In the genomic region with DNA sequence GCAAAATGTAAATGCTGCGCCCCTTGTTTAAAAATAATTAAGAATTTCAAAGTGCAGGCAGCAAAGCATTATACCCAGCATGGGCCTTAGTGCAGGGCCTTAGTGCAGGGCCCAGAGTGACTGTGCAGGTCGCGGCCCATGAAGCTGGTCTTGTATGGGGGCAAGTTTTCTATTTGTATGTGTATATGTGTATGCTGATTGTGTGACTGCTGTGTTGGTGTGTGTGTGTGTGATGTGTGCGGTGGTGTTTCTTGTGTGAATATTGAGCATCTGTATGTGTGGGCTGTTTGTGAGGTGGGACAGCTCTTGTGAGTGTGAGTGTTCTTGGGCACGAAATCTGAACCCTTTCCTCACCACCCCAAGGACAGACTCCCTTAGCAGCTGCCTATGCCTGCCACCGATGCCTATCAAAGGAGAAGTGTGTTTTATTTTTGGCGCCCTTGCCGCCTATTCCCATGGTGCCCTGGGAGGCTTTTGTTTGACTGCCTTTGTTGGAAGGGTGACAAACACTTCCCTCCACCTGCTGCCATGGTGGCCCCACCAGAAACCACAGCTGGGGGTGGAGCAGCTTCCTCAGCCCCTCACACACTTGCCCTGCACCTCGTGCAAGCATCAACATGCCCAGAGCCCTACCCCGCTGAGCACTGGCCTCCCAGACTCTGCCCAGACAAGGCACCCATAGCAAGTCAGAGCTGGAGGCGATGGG, we compare ENCODE assay signal across 1 cellular context.
A peak's percentile ranks its signal among the peaks of the same experiment; 100 is the strongest.
TF ChIP-seq lines count a peak whose summit lies in the region.

No MANE protein-coding gene starts in this region.

TF ChIP-seq in HepG2, 621 proteins besides CTCF, POLR2A, EP300 and RAD21 (continued from another document and continues in another):
- TF ChIP-seq, protein P1, sequence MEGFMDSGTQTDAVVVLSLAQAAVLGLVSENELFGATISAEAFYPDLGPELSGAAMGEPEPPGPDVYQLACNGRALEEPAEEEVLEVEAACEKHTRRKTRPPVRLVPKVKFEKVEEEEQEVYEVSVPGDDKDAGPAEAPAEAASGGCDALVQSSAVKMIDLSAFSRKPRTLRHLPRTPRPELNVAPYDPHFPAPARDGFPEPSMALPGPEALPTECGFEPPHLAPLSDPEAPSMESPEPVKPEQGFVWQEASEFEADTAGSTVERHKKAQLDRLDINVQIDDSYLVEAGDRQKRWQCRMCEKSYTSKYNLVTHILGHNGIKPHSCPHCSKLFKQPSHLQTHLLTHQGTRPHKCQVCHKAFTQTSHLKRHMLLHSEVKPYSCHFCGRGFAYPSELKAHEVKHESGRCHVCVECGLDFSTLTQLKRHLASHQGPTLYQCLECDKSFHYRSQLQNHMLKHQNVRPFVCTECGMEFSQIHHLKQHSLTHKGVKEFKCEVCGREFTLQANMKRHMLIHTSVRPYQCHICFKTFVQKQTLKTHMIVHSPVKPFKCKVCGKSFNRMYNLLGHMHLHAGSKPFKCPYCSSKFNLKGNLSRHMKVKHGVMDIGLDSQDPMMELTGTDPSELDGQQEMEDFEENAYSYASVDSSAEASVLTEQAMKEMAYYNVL (CRISPR knock-in tag; IDR thresholded peaks at IDR 0.05; ENCODE audit: borderline replicate concordance): no peak
- TF ChIP-seq TOE1 (CRISPR knock-in tag; IDR thresholded peaks at IDR 0.05) (no peak), SMAD1 (CRISPR knock-in tag; IDR thresholded peaks at IDR 0.05; ENCODE audit: borderline replicate concordance, low read depth) (peak; percentile 26; the same call in 1 of the 2 replicates), SP2 (CRISPR knock-in tag; IDR thresholded peaks at IDR 0.05) (no peak), MAFF (IDR thresholded peaks at IDR 0.05; ENCODE audit: low read depth, low read length) (no peak), TOPORS (CRISPR knock-in tag; IDR thresholded peaks at IDR 0.05) (no peak), MYC (CRISPR knock-in tag; IDR thresholded peaks at IDR 0.05; ENCODE audit: borderline replicate concordance) (no peak), ZNF10 (CRISPR knock-in tag; IDR thresholded peaks at IDR 0.05; ENCODE audit: borderline replicate concordance, low read depth) (no peak), EED (CRISPR knock-in tag; IDR thresholded peaks at IDR 0.05) (no peak), EZH2 (conservative IDR thresholded peaks at IDR 0.05; ENCODE audit: low read depth, low read length) (no peak), KLF9 (CRISPR knock-in tag; IDR thresholded peaks at IDR 0.05; ENCODE audit: low read depth) (no peak), ZNF83 (CRISPR knock-in tag; IDR thresholded peaks at IDR 0.05; ENCODE audit: borderline replicate concordance) (no peak), SRSF4 (IDR thresholded peaks at IDR 0.05; ENCODE audit: low read depth, low read length, poor library complexity, severe bottlenecking) (no peak), HNRNPL (IDR thresholded peaks at IDR 0.05; ENCODE audit: low read depth, low read length) (no peak), ZFY (CRISPR knock-in tag; IDR thresholded peaks at IDR 0.05) (no peak), PITX1 (CRISPR knock-in tag; IDR thresholded peaks at IDR 0.05) (no peak), ELF4 (CRISPR knock-in tag; IDR thresholded peaks at IDR 0.05; ENCODE audit: borderline replicate concordance) (no peak), SMAD9 (CRISPR knock-in tag; IDR thresholded peaks at IDR 0.05) (0 out of 2 replicates have a peak, but pooled peaks have one; percentile 17), HOXA7 (CRISPR knock-in tag; IDR thresholded peaks at IDR 0.05) (no peak), ZBTB1 (CRISPR knock-in tag; IDR thresholded peaks at IDR 0.05; ENCODE audit: borderline replicate concordance) (no peak), ZNF441 (CRISPR knock-in tag; IDR thresholded peaks at IDR 0.05; ENCODE audit: borderline replicate concordance) (no peak), ZNF335 (CRISPR knock-in tag; IDR thresholded peaks at IDR 0.05) (no peak), FOXM1 (CRISPR knock-in tag; IDR thresholded peaks at IDR 0.05) (no peak), RFX5 (IDR thresholded peaks at IDR 0.05; ENCODE audit: low read depth, low read length) (no peak), ELF3 (CRISPR knock-in tag; IDR thresholded peaks at IDR 0.05) (no peak), MXD4 (CRISPR knock-in tag; IDR thresholded peaks at IDR 0.05) (no peak), RFX3 (CRISPR knock-in tag; IDR thresholded peaks at IDR 0.05) (no peak), RXRA (CRISPR knock-in tag; IDR thresholded peaks at IDR 0.05) (peak; percentile 19; the same call in 1 of the 2 replicates), ZNF337 (CRISPR knock-in tag; IDR thresholded peaks at IDR 0.05; ENCODE audit: borderline replicate concordance, low read depth) (no peak)
- TF ChIP-seq, protein P2, sequence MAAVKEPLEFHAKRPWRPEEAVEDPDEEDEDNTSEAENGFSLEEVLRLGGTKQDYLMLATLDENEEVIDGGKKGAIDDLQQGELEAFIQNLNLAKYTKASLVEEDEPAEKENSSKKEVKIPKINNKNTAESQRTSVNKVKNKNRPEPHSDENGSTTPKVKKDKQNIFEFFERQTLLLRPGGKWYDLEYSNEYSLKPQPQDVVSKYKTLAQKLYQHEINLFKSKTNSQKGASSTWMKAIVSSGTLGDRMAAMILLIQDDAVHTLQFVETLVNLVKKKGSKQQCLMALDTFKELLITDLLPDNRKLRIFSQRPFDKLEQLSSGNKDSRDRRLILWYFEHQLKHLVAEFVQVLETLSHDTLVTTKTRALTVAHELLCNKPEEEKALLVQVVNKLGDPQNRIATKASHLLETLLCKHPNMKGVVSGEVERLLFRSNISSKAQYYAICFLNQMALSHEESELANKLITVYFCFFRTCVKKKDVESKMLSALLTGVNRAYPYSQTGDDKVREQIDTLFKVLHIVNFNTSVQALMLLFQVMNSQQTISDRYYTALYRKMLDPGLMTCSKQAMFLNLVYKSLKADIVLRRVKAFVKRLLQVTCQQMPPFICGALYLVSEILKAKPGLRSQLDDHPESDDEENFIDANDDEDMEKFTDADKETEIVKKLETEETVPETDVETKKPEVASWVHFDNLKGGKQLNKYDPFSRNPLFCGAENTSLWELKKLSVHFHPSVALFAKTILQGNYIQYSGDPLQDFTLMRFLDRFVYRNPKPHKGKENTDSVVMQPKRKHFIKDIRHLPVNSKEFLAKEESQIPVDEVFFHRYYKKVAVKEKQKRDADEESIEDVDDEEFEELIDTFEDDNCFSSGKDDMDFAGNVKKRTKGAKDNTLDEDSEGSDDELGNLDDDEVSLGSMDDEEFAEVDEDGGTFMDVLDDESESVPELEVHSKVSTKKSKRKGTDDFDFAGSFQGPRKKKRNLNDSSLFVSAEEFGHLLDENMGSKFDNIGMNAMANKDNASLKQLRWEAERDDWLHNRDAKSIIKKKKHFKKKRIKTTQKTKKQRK (IDR thresholded peaks at IDR 0.05; ENCODE audit: low read length): no peak
- TF ChIP-seq, protein P3, sequence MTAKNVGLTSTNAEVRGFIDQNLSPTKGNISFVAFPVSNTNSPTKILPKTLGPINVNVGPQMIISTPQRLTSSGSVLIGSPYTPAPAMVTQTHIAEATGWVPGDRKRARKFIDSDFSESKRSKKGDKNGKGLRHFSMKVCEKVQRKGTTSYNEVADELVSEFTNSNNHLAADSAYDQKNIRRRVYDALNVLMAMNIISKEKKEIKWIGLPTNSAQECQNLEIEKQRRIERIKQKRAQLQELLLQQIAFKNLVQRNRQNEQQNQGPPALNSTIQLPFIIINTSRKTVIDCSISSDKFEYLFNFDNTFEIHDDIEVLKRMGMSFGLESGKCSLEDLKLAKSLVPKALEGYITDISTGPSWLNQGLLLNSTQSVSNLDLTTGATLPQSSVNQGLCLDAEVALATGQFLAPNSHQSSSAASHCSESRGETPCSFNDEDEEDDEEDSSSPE (CRISPR knock-in tag; IDR thresholded peaks at IDR 0.05): no peak
- TF ChIP-seq, protein P4, sequence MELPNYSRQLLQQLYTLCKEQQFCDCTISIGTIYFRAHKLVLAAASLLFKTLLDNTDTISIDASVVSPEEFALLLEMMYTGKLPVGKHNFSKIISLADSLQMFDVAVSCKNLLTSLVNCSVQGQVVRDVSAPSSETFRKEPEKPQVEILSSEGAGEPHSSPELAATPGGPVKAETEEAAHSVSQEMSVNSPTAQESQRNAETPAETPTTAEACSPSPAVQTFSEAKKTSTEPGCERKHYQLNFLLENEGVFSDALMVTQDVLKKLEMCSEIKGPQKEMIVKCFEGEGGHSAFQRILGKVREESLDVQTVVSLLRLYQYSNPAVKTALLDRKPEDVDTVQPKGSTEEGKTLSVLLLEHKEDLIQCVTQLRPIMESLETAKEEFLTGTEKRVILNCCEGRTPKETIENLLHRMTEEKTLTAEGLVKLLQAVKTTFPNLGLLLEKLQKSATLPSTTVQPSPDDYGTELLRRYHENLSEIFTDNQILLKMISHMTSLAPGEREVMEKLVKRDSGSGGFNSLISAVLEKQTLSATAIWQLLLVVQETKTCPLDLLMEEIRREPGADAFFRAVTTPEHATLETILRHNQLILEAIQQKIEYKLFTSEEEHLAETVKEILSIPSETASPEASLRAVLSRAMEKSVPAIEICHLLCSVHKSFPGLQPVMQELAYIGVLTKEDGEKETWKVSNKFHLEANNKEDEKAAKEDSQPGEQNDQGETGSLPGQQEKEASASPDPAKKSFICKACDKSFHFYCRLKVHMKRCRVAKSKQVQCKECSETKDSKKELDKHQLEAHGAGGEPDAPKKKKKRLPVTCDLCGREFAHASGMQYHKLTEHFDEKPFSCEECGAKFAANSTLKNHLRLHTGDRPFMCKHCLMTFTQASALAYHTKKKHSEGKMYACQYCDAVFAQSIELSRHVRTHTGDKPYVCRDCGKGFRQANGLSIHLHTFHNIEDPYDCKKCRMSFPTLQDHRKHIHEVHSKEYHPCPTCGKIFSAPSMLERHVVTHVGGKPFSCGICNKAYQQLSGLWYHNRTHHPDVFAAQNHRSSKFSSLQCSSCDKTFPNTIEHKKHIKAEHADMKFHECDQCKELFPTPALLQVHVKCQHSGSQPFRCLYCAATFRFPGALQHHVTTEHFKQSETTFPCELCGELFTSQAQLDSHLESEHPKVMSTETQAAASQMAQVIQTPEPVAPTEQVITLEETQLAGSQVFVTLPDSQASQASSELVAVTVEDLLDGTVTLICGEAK (IDR thresholded peaks at IDR 0.05): no peak
- TF ChIP-seq, protein P4 (CRISPR knock-in tag; IDR thresholded peaks at IDR 0.05): no peak
- TF ChIP-seq, protein P5, sequence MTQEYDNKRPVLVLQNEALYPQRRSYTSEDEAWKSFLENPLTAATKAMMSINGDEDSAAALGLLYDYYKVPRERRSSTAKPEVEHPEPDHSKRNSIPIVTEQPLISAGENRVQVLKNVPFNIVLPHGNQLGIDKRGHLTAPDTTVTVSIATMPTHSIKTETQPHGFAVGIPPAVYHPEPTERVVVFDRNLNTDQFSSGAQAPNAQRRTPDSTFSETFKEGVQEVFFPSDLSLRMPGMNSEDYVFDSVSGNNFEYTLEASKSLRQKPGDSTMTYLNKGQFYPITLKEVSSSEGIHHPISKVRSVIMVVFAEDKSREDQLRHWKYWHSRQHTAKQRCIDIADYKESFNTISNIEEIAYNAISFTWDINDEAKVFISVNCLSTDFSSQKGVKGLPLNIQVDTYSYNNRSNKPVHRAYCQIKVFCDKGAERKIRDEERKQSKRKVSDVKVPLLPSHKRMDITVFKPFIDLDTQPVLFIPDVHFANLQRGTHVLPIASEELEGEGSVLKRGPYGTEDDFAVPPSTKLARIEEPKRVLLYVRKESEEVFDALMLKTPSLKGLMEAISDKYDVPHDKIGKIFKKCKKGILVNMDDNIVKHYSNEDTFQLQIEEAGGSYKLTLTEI (CRISPR knock-in tag; conservative IDR thresholded peaks at IDR 0.05): no peak
- TF ChIP-seq, protein P6, sequence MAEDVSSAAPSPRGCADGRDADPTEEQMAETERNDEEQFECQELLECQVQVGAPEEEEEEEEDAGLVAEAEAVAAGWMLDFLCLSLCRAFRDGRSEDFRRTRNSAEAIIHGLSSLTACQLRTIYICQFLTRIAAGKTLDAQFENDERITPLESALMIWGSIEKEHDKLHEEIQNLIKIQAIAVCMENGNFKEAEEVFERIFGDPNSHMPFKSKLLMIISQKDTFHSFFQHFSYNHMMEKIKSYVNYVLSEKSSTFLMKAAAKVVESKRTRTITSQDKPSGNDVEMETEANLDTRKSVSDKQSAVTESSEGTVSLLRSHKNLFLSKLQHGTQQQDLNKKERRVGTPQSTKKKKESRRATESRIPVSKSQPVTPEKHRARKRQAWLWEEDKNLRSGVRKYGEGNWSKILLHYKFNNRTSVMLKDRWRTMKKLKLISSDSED (CRISPR knock-in tag; IDR thresholded peaks at IDR 0.05): no peak
- TF ChIP-seq, protein P7, sequence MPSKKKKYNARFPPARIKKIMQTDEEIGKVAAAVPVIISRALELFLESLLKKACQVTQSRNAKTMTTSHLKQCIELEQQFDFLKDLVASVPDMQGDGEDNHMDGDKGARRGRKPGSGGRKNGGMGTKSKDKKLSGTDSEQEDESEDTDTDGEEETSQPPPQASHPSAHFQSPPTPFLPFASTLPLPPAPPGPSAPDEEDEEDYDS (CRISPR knock-in tag; IDR thresholded peaks at IDR 0.05): no peak
